Comparison of ENCODE assay signal across 20 cellular contexts in the genomic region with DNA sequence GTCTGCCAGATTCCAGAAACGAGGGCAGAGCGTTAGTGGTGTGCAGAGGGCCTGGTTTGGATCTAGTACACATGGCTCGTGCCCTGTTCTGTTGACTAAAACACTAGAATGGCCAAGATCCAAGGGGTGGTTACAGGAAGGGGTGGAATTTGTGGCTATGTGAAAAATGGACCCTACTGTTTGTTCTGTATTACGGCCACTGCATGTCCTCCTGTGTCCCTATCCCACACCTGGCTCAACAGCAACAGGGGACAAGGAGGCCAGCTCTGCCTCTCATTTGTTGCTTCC.
"Had no signal": no experiment of that assay in that cellular context is flagged by ENCODE, and none has a peak within 500 bp of the region (broad histone marks: within the 10 kb centered on the region; RNA-seq: fewer than 3 reads in every experiment).

No MANE protein-coding gene starts in this region.

- H3K9me3 Mint-ChIP-seq: activated CD4-positive, alpha-beta memory T cell treated with anti-CD3 and anti-CD28 coated beads, Interleukin-2, amount 10 ng/mL, durations not matched to agents 7 days and 5 days; activated T-cell treated with anti-CD3 and anti-CD28 coated beads, Interleukin-2, amount 50 U/mL, for 24 hours; central memory CD8-positive, alpha-beta T cell had no signal

- H3K4me3 Mint-ChIP-seq: activated CD4-positive, alpha-beta memory T cell treated with anti-CD3 and anti-CD28 coated beads, Interleukin-2, amount 10 ng/mL, durations not matched to agents 7 days and 5 days; activated T-cell treated with anti-CD3 and anti-CD28 coated beads, Interleukin-2, amount 50 U/mL, for 24 hours; central memory CD8-positive, alpha-beta T cell; neural progenitor cell; T-helper 17 cell; WTC11 had no signal

- ATAC-seq: T-helper 17 cell, WTC11 had no signal

- H3K27me3 ChIP-seq: adrenal gland, heart right ventricle, neural progenitor cell, ovary, suprapubic skin had no signal

- H3K36me3 Mint-ChIP-seq: neural progenitor cell, WTC11 had no signal

- H3K27ac ChIP-seq: adrenal gland, neural progenitor cell, suprapubic skin had no signal

- H3K4me3 ChIP-seq: adrenal gland, heart right ventricle, neural progenitor cell, ovary, smooth muscle cell, suprapubic skin had no signal

- DNase-seq: activated CD4-positive, alpha-beta memory T cell treated with anti-CD3 and anti-CD28 coated beads, Interleukin-2, amount 10 ng/mL, durations not matched to agents 7 days and 5 days; activated CD4-positive, alpha-beta T cell treated with anti-CD3 and anti-CD28 coated beads for 4 hours; activated effector memory CD4-positive, alpha-beta T cell treated with Interleukin-2 at 50 U/mL for 16 hours; activated naive CD4-positive, alpha-beta T cell treated with anti-CD3 and anti-CD28 coated beads, Interleukin-2, amount 50 U/mL, for 16 hours; activated T-cell treated with anti-CD3 and anti-CD28 coated beads, Interleukin-2, amount 50 U/mL, for 24 hours; adrenal gland; cortex of kidney; effector CD8-positive, alpha-beta T cell; heart right ventricle; midbrain; ovary; stimulated activated CD4-positive, alpha-beta T cell treated with anti-CD3 and anti-CD28 coated beads, Interleukin-4, amount 100 ng/mL, for 4 hours; stimulated activated CD8-positive, alpha-beta memory T cell treated with anti-CD3 and anti-CD28 coated beads, Interleukin-4, amount 100 ng/mL, for 48 hours; stimulated activated naive CD4-positive, alpha-beta T cell treated with Interleukin-2 at 50 U/mL for 16 hours; T-helper 17 cell had no signal

- H3K4me1 ChIP-seq: adrenal gland, neural progenitor cell had no signal

- H3K36me3 ChIP-seq: adrenal gland, heart right ventricle, neural progenitor cell, ovary, suprapubic skin had no signal

- H3K9me3 ChIP-seq: adrenal gland, heart right ventricle, ovary, suprapubic skin had no signal

- H3K4me1 Mint-ChIP-seq: activated CD4-positive, alpha-beta memory T cell treated with anti-CD3 and anti-CD28 coated beads, Interleukin-2, amount 10 ng/mL, durations not matched to agents 7 days and 5 days; central memory CD8-positive, alpha-beta T cell had no signal

- H3K27me3 Mint-ChIP-seq: activated CD4-positive, alpha-beta memory T cell treated with anti-CD3 and anti-CD28 coated beads, Interleukin-2, amount 10 ng/mL, durations not matched to agents 7 days and 5 days; activated T-cell treated with anti-CD3 and anti-CD28 coated beads, Interleukin-2, amount 50 U/mL, for 24 hours had no signal
